ENCODE assay signal across 40 cellular contexts in the genomic region with DNA sequence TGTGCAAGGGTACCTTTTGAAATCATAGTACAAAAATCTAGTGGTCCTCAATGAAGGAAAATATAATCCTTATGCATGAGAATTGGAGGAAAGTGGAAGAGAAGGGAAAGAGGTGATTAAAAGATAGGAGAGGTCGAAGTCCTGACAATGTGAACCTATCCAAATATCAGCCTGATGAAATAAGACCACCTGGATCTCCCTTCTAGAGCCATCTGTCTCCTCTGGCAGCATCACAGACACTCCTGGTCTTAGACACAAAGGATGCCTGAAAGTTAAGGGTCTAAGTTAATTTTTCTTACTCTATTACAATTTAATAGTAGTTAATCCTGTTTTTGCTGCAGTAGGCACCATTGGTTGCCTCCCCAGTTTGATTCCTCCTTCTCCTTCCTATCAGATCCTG. TPM values are rescaled to one million over a fixed set of nuclear protein-coding genes. Genes with fewer than 3 reads are reported as not detected.
"Had no signal": no experiment of that assay in that cellular context is flagged by ENCODE, and none has a peak within 500 bp of the region (broad histone marks: within the 10 kb centered on the region; RNA-seq: fewer than 3 reads in every experiment).

No MANE protein-coding gene starts in this region.

- H3K36me3 Mint-ChIP-seq: activated naive CD4-positive, alpha-beta T cell treated with anti-CD3 and anti-CD28 coated beads, Interleukin-2, amount 10 ng/mL, durations not matched to agents 7 days and 5 days; activated naive CD4-positive, alpha-beta T cell treated with anti-CD3 and anti-CD28 coated beads, Interleukin-2, amount 50 U/mL, for 24 hours; activated naive CD4-positive, alpha-beta T cell treated with anti-CD3 and anti-CD28 coated beads, Interleukin-2, amount 50 U/mL, for 72 hours; activated naive CD8-positive, alpha-beta T cell; activated naive CD8-positive, alpha-beta T cell treated with anti-CD3 and anti-CD28 coated beads, Interleukin-2, amount 10 ng/mL, durations not matched to agents 7 days and 5 days; brain had no signal

- DNase-seq: activated effector memory CD4-positive, alpha-beta T cell treated with anti-CD3 and anti-CD28 coated beads, Interleukin-2, amount 50 U/mL, for 16 hours; activated effector memory CD4-positive, alpha-beta T cell treated with Interleukin-2 at 50 U/mL for 16 hours; activated gamma-delta T cell; activated gamma-delta T cell treated with Interleukin-2 at 50 U/mL for 16 hours; activated naive CD4-positive, alpha-beta T cell; activated naive CD4-positive, alpha-beta T cell treated with anti-CD3 and anti-CD28 coated beads for 36 hours; activated naive CD4-positive, alpha-beta T cell treated with anti-CD3 and anti-CD28 coated beads, Interleukin-2, amount 10 ng/mL, durations not matched to agents 7 days and 5 days; activated naive CD4-positive, alpha-beta T cell treated with anti-CD3 and anti-CD28 coated beads, Interleukin-2, amount 50 U/mL, for 16 hours; activated naive CD4-positive, alpha-beta T cell treated with Interleukin-2 at 50 U/mL for 16 hours; activated naive CD8-positive, alpha-beta T cell treated with anti-CD3 and anti-CD28 coated beads, Interleukin-2, amount 10 ng/mL, durations not matched to agents 7 days and 5 days; activated naive CD8-positive, alpha-beta T cell treated with anti-CD3 and anti-CD28 coated beads, Interleukin-2, amount 50 U/mL, for 24 hours; activated T-cell treated with anti-CD3 and anti-CD28 coated beads, Interleukin-2, amount 50 U/mL, for 1 hour; activated T-cell treated with anti-CD3 and anti-CD28 coated beads, Interleukin-2, amount 50 U/mL, for 24 hours; activated T-cell treated with anti-CD3 and anti-CD28 coated beads, Interleukin-2, amount 50 U/mL, for 4 hours; activated T-cell treated with anti-CD3 and anti-CD28 coated beads, Interleukin-2, amount 50 U/mL, for 48 hours; activated T-cell treated with anti-CD3 and anti-CD28 coated beads, Interleukin-2, amount 50 U/mL, for 72 hours; adrenal gland; amniotic stem cell; amygdala; anterior cingulate cortex; aorta; body of pancreas; brain microvascular endothelial cell; caudate nucleus; central memory CD4-positive, alpha-beta T cell; cerebellar nuclear complex had no signal

- H3K36me3 ChIP-seq: adrenal gland, ascending aorta, brain microvascular endothelial cell, breast epithelium, cardiac muscle cell had no signal

- H3K4me1 Mint-ChIP-seq: activated naive CD4-positive, alpha-beta T cell treated with anti-CD3 and anti-CD28 coated beads, Interleukin-2, amount 10 ng/mL, durations not matched to agents 7 days and 5 days; activated naive CD4-positive, alpha-beta T cell treated with anti-CD3 and anti-CD28 coated beads, Interleukin-2, amount 50 U/mL, for 24 hours; activated naive CD8-positive, alpha-beta T cell treated with anti-CD3 and anti-CD28 coated beads, Interleukin-2, amount 10 ng/mL, durations not matched to agents 7 days and 5 days; activated T-helper 17 cell treated with anti-CD3 and anti-CD28 coated beads, Interleukin-2, amount 50 U/mL, for 72 hours; brain; central memory CD8-positive, alpha-beta T cell had no signal

- H3K27ac Mint-ChIP-seq: activated naive CD4-positive, alpha-beta T cell treated with anti-CD3 and anti-CD28 coated beads for 36 hours; activated naive CD4-positive, alpha-beta T cell treated with anti-CD3 and anti-CD28 coated beads, Interleukin-2, amount 10 ng/mL, durations not matched to agents 7 days and 5 days; activated naive CD4-positive, alpha-beta T cell treated with anti-CD3 and anti-CD28 coated beads, Interleukin-2, amount 50 U/mL, for 24 hours; activated naive CD4-positive, alpha-beta T cell treated with anti-CD3 and anti-CD28 coated beads, Interleukin-2, amount 50 U/mL, for 72 hours; activated naive CD8-positive, alpha-beta T cell; activated naive CD8-positive, alpha-beta T cell treated with anti-CD3 and anti-CD28 coated beads, Interleukin-2, amount 10 ng/mL, durations not matched to agents 7 days and 5 days; activated naive CD8-positive, alpha-beta T cell treated with anti-CD3 and anti-CD28 coated beads, Interleukin-2, amount 50 U/mL, for 24 hours; activated T-cell treated with anti-CD3 and anti-CD28 coated beads, Interleukin-2, amount 50 U/mL, for 24 hours; activated T-cell treated with anti-CD3 and anti-CD28 coated beads, Interleukin-2, amount 50 U/mL, for 72 hours; activated T-helper 1 cell treated with anti-CD3 and anti-CD28 coated beads, Interleukin-12 subunit alpha, Interleukin-12 subunit beta, Interleukin-2, Interleukin-4 antibody, amounts not matched to agents 30 ng/mL and 10 ng/mL and 1 ng/mL, durations not matched to agents 14 hours and 24 hours and 36 hours; activated T-helper 17 cell treated with anti-CD3 and anti-CD28 coated beads, Interleukin-2, amount 50 U/mL, for 72 hours; activated T-helper 2 cell treated with anti-CD3 and anti-CD28 coated beads, Interferon-gamma antibody, Interleukin-2, Interleukin-4, amounts not matched to agents 10 μg/mL and 5 μg/mL and 100 μg/mL, durations not matched to agents 14 hours and 24 hours and 36 hours; brain had no signal

- H3K4me3 Mint-ChIP-seq: activated naive CD4-positive, alpha-beta T cell treated with anti-CD3 and anti-CD28 coated beads for 36 hours; activated naive CD4-positive, alpha-beta T cell treated with anti-CD3 and anti-CD28 coated beads, Interleukin-2, amount 10 ng/mL, durations not matched to agents 7 days and 5 days; activated naive CD4-positive, alpha-beta T cell treated with anti-CD3 and anti-CD28 coated beads, Interleukin-2, amount 50 U/mL, for 24 hours; activated naive CD8-positive, alpha-beta T cell; activated naive CD8-positive, alpha-beta T cell treated with anti-CD3 and anti-CD28 coated beads, Interleukin-2, amount 10 ng/mL, durations not matched to agents 7 days and 5 days; activated naive CD8-positive, alpha-beta T cell treated with anti-CD3 and anti-CD28 coated beads, Interleukin-2, amount 50 U/mL, for 24 hours; activated T-cell treated with anti-CD3 and anti-CD28 coated beads, Interleukin-2, amount 50 U/mL, for 24 hours; activated T-cell treated with anti-CD3 and anti-CD28 coated beads, Interleukin-2, amount 50 U/mL, for 4 hours; activated T-cell treated with anti-CD3 and anti-CD28 coated beads, Interleukin-2, amount 50 U/mL, for 72 hours; activated T-helper 1 cell treated with anti-CD3 and anti-CD28 coated beads, Interleukin-12 subunit alpha, Interleukin-12 subunit beta, Interleukin-2, Interleukin-4 antibody, amounts not matched to agents 30 ng/mL and 10 ng/mL and 1 ng/mL, durations not matched to agents 14 hours and 24 hours and 36 hours; activated T-helper 17 cell treated with anti-CD3 and anti-CD28 coated beads, Interleukin-2, amount 50 U/mL, for 72 hours; brain; central memory CD8-positive, alpha-beta T cell had no signal

- H3K9me3 Mint-ChIP-seq: activated naive CD4-positive, alpha-beta T cell treated with anti-CD3 and anti-CD28 coated beads for 36 hours; activated naive CD4-positive, alpha-beta T cell treated with anti-CD3 and anti-CD28 coated beads, Interleukin-2, amount 10 ng/mL, durations not matched to agents 7 days and 5 days; activated naive CD4-positive, alpha-beta T cell treated with anti-CD3 and anti-CD28 coated beads, Interleukin-2, amount 50 U/mL, for 24 hours; activated naive CD4-positive, alpha-beta T cell treated with anti-CD3 and anti-CD28 coated beads, Interleukin-2, amount 50 U/mL, for 72 hours; activated naive CD8-positive, alpha-beta T cell treated with anti-CD3 and anti-CD28 coated beads, Interleukin-2, amount 10 ng/mL, durations not matched to agents 7 days and 5 days; activated naive CD8-positive, alpha-beta T cell treated with anti-CD3 and anti-CD28 coated beads, Interleukin-2, amount 50 U/mL, for 24 hours; activated T-cell treated with anti-CD3 and anti-CD28 coated beads, Interleukin-2, amount 50 U/mL, for 24 hours; activated T-cell treated with anti-CD3 and anti-CD28 coated beads, Interleukin-2, amount 50 U/mL, for 4 hours; activated T-cell treated with anti-CD3 and anti-CD28 coated beads, Interleukin-2, amount 50 U/mL, for 72 hours; activated T-helper 1 cell treated with anti-CD3 and anti-CD28 coated beads, Interleukin-12 subunit alpha, Interleukin-12 subunit beta, Interleukin-2, Interleukin-4 antibody, amounts not matched to agents 30 ng/mL and 10 ng/mL and 1 ng/mL, durations not matched to agents 14 hours and 24 hours and 36 hours; activated T-helper 17 cell treated with anti-CD3 and anti-CD28 coated beads, Interleukin-2, amount 50 U/mL, for 72 hours; activated T-helper 2 cell treated with anti-CD3 and anti-CD28 coated beads, Interferon-gamma antibody, Interleukin-2, Interleukin-4, amounts not matched to agents 10 μg/mL and 5 μg/mL and 100 μg/mL, durations not matched to agents 14 hours and 24 hours and 36 hours; brain; central memory CD8-positive, alpha-beta T cell had no signal

- FAIRE-seq: astrocyte, bronchial epithelial cell, colon had no signal

- H3K27ac ChIP-seq: adrenal gland, ascending aorta, body of pancreas, brain microvascular endothelial cell, breast epithelium, cardiac muscle cell had no signal

- H3K9me3 ChIP-seq: adrenal gland, ascending aorta, body of pancreas, breast epithelium had no signal

- H3K4me3 ChIP-seq: adrenal gland, ascending aorta, body of pancreas, breast epithelium, cardiac muscle cell had no signal

- H3K4me1 ChIP-seq: adrenal gland, ascending aorta, body of pancreas, breast epithelium had no signal

- H3K27me3 ChIP-seq: ascending aorta, body of pancreas, breast epithelium had no signal

RNA-seq across cellular contexts. Expression of a gene that starts 17.3 kb away (rescaled TPM):
- total RNA-seq: activated naive CD4-positive, alpha-beta T cell treated with anti-CD3 and anti-CD28 coated beads for 36 hours; activated naive CD4-positive, alpha-beta T cell treated with anti-CD3 and anti-CD28 coated beads, Interleukin-2, amount 50 U/mL, for 72 hours; activated naive CD8-positive, alpha-beta T cell treated with anti-CD3 and anti-CD28 coated beads, Interleukin-2, amount 10 ng/mL, durations not matched to agents 7 days and 5 days; activated T-cell treated with anti-CD3 and anti-CD28 coated beads, Interleukin-2, amount 50 U/mL, for 4 hours; activated T-cell treated with anti-CD3 and anti-CD28 coated beads, Interleukin-2, amount 50 U/mL, for 72 hours; activated T-helper 1 cell treated with anti-CD3 and anti-CD28 coated beads, Interleukin-12 subunit alpha, Interleukin-12 subunit beta, Interleukin-2, Interleukin-4 antibody, amounts not matched to agents 30 ng/mL and 10 ng/mL and 1 ng/mL, durations not matched to agents 14 hours and 24 hours and 36 hours; activated T-helper 17 cell treated with anti-CD3 and anti-CD28 coated beads, Interleukin-2, amount 50 U/mL, for 72 hours; activated T-helper 2 cell treated with anti-CD3 and anti-CD28 coated beads, Interferon-gamma antibody, Interleukin-2, Interleukin-4, amounts not matched to agents 10 μg/mL and 5 μg/mL and 100 μg/mL, durations not matched to agents 14 hours and 24 hours and 36 hours; ascending aorta; breast epithelium; bronchial epithelial cell; cardiac muscle cell had no signal
- polyA plus RNA-seq: aorta, cardiac muscle cell had no signal
